Comparison of ENCODE assay signal across 8 cellular contexts in the genomic region with DNA sequence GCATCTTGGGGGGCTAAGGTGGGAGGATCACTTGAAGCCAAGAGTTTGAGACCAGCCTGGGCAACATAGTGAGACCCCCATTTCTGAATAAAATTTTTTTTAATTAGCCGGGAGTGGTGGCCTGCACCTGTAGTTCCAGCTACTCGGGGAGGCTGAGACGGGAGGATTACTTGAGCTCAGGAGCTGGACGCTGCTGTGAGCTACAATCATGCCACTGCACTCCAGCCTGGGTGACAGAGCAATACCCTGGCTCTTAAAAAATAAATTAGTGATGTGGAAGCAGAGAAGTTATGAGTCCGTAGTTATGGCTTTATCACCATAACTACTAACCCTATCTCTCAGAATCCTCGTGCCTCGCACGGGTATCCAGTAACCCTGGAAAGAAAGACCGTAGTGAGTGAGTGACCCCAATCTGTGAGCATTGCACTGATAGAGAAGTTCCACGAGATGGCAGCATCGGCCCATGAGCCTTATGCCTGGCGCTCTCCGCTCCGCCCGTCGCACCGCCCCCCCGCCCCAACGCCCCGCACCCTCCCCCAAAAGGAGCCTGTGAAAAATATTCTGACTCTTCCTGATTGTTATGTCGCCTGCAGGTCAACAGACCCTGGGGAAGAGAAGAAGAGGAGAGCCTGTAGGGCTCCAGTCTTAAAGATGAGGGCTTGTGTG. TPM values are rescaled to one million over a fixed set of nuclear protein-coding genes. Genes with fewer than 3 reads are reported as not detected.
DNase-seq lines count a peak whose midpoint lies in the region; ATAC-seq, FAIRE-seq and TF ChIP-seq lines count a peak whose summit lies in the region.

No MANE protein-coding gene starts in this region.

- H2AFZ ChIP-seq in SU-DHL-6 (ENCODE audit: low read depth, low read length, severe bottlenecking) (no peak overlapping the region), astrocyte (ENCODE audit: low read depth, low read length) (peak overlapping the region; percentile 54)

- no peak overlapping the region for H3K27ac Mint-ChIP-seq in astrocyte (ENCODE audit: unreplicated experiment)

- no peaks in the 10 kb centered on the region for H3F3A ChIP-seq in SU-DHL-6 (ENCODE audit: insufficient read depth)

- no peak for ATAC-seq in HG02884 (IDR thresholded peaks at IDR 0.05; ENCODE audit: unreplicated experiment)

- no peak overlapping the region for H3K4me3 Mint-ChIP-seq in astrocyte (ENCODE audit: unreplicated experiment)

- H3K9me2 ChIP-seq in SU-DHL-6 (replicated peaks; ENCODE audit: insufficient read depth, low read length), result no peaks in the 10 kb centered on the region

- no peaks in the 10 kb centered on the region for H3K9me3 Mint-ChIP-seq in astrocyte (ENCODE audit: unreplicated experiment)

- no peak overlapping the region for H3K9ac ChIP-seq in SU-DHL-6 (ENCODE audit: low read length)
- peak overlapping the region; percentile 50 for H3K9ac ChIP-seq in astrocyte (ENCODE audit: low read length)

- peaks cover 41% of the 10 kb centered on the region for H3K27me3 Mint-ChIP-seq in astrocyte (ENCODE audit: low read depth, unreplicated experiment)

- no peaks in the 10 kb centered on the region for H3K36me3 ChIP-seq in SU-DHL-6 (ENCODE audit: low read length)
- H3K36me3 ChIP-seq in astrocyte (ENCODE audit: insufficient read depth, low read length), result no peaks in the 10 kb centered on the region

- H3K4me3 ChIP-seq in HFF-Myc (replicated peaks; ENCODE audit: low read depth, low read length) (no peak overlapping the region), SU-DHL-6 (ENCODE audit: insufficient read depth, low read length, poor library complexity, severe bottlenecking) (no peak overlapping the region), astrocyte (ENCODE audit: insufficient read depth, low read depth, low read length) (no peak overlapping the region)

- peaks cover 2% of the 10 kb centered on the region for H3K36me3 Mint-ChIP-seq in astrocyte (ENCODE audit: low read depth, unreplicated experiment)

- peaks cover 7% of the 10 kb centered on the region for H3K4me1 ChIP-seq in astrocyte (ENCODE audit: insufficient read depth, low read length)

- H3K27ac ChIP-seq in SU-DHL-6 (ENCODE audit: low read depth, low read length) (no peak overlapping the region), astrocyte (ENCODE audit: low read depth, low read length) (no peak overlapping the region)

- DNase-seq in CD1c-positive myeloid dendritic cell (ENCODE audit: extremely low spot score) (peak; percentile 77), HFF-Myc (ENCODE audit: extremely low read depth, low read depth) (peak; percentile 26), astrocyte (ENCODE audit: low read depth) (no peak), hypothalamus (lab: John Stamatoyannopoulos, UW) (peak in 32 of 51 donors; percentile 10 to 72 (median 31)), putamen (ENCODE audit: low spot score) (no peak)
- peak; percentile 26 to 34 for DNase-seq in stimulated activated CD4-positive, alpha-beta T cell treated with anti-CD3 and anti-CD28 coated beads, Interleukin-12 subunit alpha, Interleukin-12 subunit beta, amount 100 ng/mL, for 24 hours (ENCODE audit: low read depth in 2 of 2)

- TF ChIP-seq CTCF in HFF-Myc (IDR thresholded peaks at IDR 0.05; ENCODE audit: low read depth, low read length, missing control alignments) (peak; percentile 68), SU-DHL-6 (IDR thresholded peaks at IDR 0.05; ENCODE audit: insufficient read depth, low read length, poor library complexity, severe bottlenecking) (peak; percentile 67), astrocyte (IDR thresholded peaks at IDR 0.05; ENCODE audit: insufficient read depth, low read depth, low read length) (peak; percentile 58)

- H4K20me1 ChIP-seq in SU-DHL-6 (ENCODE audit: low read depth, low read length), result no peaks in the 10 kb centered on the region
- H4K20me1 ChIP-seq in astrocyte (ENCODE audit: insufficient read depth, low read length), result no peaks in the 10 kb centered on the region

- H3K4me2 ChIP-seq in SU-DHL-6 (ENCODE audit: low read depth, low read length, poor library complexity, severe bottlenecking), result no peak overlapping the region
- peak overlapping the region; percentile 74 for H3K4me2 ChIP-seq in astrocyte (ENCODE audit: low read length)

- peaks cover 4% of the 10 kb centered on the region for H3K4me1 Mint-ChIP-seq in astrocyte (ENCODE audit: low read depth, unreplicated experiment)

- H3K27me3 ChIP-seq in SU-DHL-6 (ENCODE audit: low read length) (no peaks in the 10 kb centered on the region), astrocyte (ENCODE audit: insufficient read depth, low read length) (peaks cover 12% of the 10 kb centered on the region)

- H3K9me3 ChIP-seq in SU-DHL-6 (ENCODE audit: insufficient read depth, low read length) (no peaks in the 10 kb centered on the region), astrocyte (ENCODE audit: insufficient read depth, low read depth, low read length) (no peaks in the 10 kb centered on the region)

- no peaks in the 10 kb centered on the region for H3K79me2 ChIP-seq in SU-DHL-6 (ENCODE audit: insufficient read depth, low read length)
- no peaks in the 10 kb centered on the region for H3K79me2 ChIP-seq in astrocyte (ENCODE audit: insufficient read depth, low read length)

- FAIRE-seq in astrocyte (lab: Jason Lieb, UNC), result no peak

RNA-seq across cellular contexts. Expression of gene SLC29A3, which starts 4.9 kb away (rescaled TPM):
- 3.2 and 3.4 TPM in 2 replicates for total RNA-seq in astrocyte

Comparison
In these comparisons a context has a peak if more than half of its experiments do, and no peak if none do; other contexts are left out.
1. DNase-seq: peak in CD1c-positive myeloid dendritic cell (single experiment), HFF-Myc (single experiment), hypothalamus (32 of 51) and stimulated activated CD4-positive, alpha-beta T cell treated with anti-CD3 and anti-CD28 coated beads, Interleukin-12 subunit alpha, Interleukin-12 subunit beta, amount 100 ng/mL, for 24 hours (2 of 2); none in astrocyte (single experiment) and putamen (single experiment).
2. Peak in every context shown above with its lines, with median percentiles within 50 percentile points of each other: CTCF ChIP-seq.